ENCODE assay signal across 8 cellular contexts in genomic region chr3:27312044-27312668, GRCh38. TPM values are rescaled to one million over a fixed set of nuclear protein-coding genes. Genes with fewer than 3 reads are reported as not detected.
DNase-seq lines count a peak whose midpoint lies in the region; ATAC-seq, FAIRE-seq and TF ChIP-seq lines count a peak whose summit lies in the region.

No MANE protein-coding gene starts in this region.

- peak; percentile 59 to 84 for DNase-seq in A549 (ENCODE audit: low read depth in 1 of 2, low spot score in 1 of 2)
- DNase-seq in GF-D8 (lab: John Stamatoyannopoulos, UW) = peak; percentile 28
- peak; percentile 74 for DNase-seq in GM23248
- DNase-seq in KBM-7 = peak; percentile 73
- peak; percentile 77 for DNase-seq in RPMI7951 (ENCODE audit: low read depth)
- DNase-seq in mesendoderm = peak; percentile 85
- DNase-seq in activated T-helper 1 cell treated with anti-CD3 and anti-CD28 coated beads, Interleukin-12 subunit alpha, Interleukin-12 subunit beta, Interleukin-2, Interleukin-4 antibody, amounts not matched to agents 30 ng/mL and 10 ng/mL and 1 ng/mL, durations not matched to agents 14 hours and 24 hours and 36 hours (ENCODE audit: low spot score) = no peak

- no peak for TF ChIP-seq EP300 in A549 (IDR thresholded peaks at IDR 0.05)

- H2BK5ac ChIP-seq in mesendoderm (ENCODE audit: low read length) = no peak overlapping the region

- H3K27ac ChIP-seq in A549 (peak overlapping the region; percentile 65 to 77; a peak in 5 of 6 replicates), GM23248 (peak overlapping the region; percentile 84), mesendoderm (ENCODE audit: low read depth, low read length) (no peak overlapping the region)

- no peak overlapping the region for H3K18ac ChIP-seq in mesendoderm (ENCODE audit: low read length)

- H3K4ac ChIP-seq in mesendoderm (ENCODE audit: low read depth, low read length) = no peak overlapping the region

- H3K4me1 ChIP-seq in A549 = peaks cover 24% of the 10 kb centered on the region
- peaks cover 26% of the 10 kb centered on the region for H3K4me1 ChIP-seq in GM23248 (ENCODE audit: insufficient read depth)
- no peaks in the 10 kb centered on the region for H3K4me1 ChIP-seq in mesendoderm (ENCODE audit: control insufficient read depth, low read depth, low read length)

- H3K79me2 ChIP-seq in GM23248 (ENCODE audit: insufficient read depth) (no peaks in the 10 kb centered on the region), mesendoderm (ENCODE audit: control insufficient read depth, insufficient read depth, low read length) (no peaks in the 10 kb centered on the region)

- H3K79me1 ChIP-seq in mesendoderm (ENCODE audit: low read length) = no peaks in the 10 kb centered on the region

- CTCF ChIA-PET in A549 (lab: Yijun Ruan, JAX) = interaction anchor here (0.6 to 3.2 kb wide), 22 partner anchors 13 to 1010 kb away, joined by 3 to 19 read pairs (median 4); partner anchors contain the start of gene SLC4A7

- H4K5ac ChIP-seq in mesendoderm (ENCODE audit: low read length) = no peak overlapping the region

- H3K27me3 Mint-ChIP-seq in activated T-helper 1 cell treated with anti-CD3 and anti-CD28 coated beads, Interleukin-12 subunit alpha, Interleukin-12 subunit beta, Interleukin-2, Interleukin-4 antibody, amounts not matched to agents 30 ng/mL and 10 ng/mL and 1 ng/mL, durations not matched to agents 14 hours and 24 hours and 36 hours (ENCODE audit: insufficient read depth) = peaks cover 13% of the 10 kb centered on the region

- H2BK120ac ChIP-seq in mesendoderm (ENCODE audit: low read depth, low read length) = no peak overlapping the region

- no peak overlapping the region for H3K23ac ChIP-seq in mesendoderm (ENCODE audit: low read length)

- no peak overlapping the region for H2AK5ac ChIP-seq in mesendoderm (ENCODE audit: low read length)

- H2AFZ ChIP-seq in GM23248 = no peak overlapping the region

- no peaks in the 10 kb centered on the region for H3K36me3 Mint-ChIP-seq in activated T-helper 1 cell treated with anti-CD3 and anti-CD28 coated beads, Interleukin-12 subunit alpha, Interleukin-12 subunit beta, Interleukin-2, Interleukin-4 antibody, amounts not matched to agents 30 ng/mL and 10 ng/mL and 1 ng/mL, durations not matched to agents 14 hours and 24 hours and 36 hours (ENCODE audit: low read depth)

- H3K9me2 ChIP-seq in GM23248 (ENCODE audit: insufficient read depth) = no peaks in the 10 kb centered on the region

- peak; percentile 90 to 93 for ATAC-seq in A549

- H2BK15ac ChIP-seq in mesendoderm (replicated peaks; ENCODE audit: low read depth) = no peak overlapping the region

- H3K4me2 ChIP-seq in A549 (peak overlapping the region; percentile 52), GM23248 (ENCODE audit: unreplicated experiment) (peak overlapping the region; percentile 49), mesendoderm (ENCODE audit: low read length) (no peak overlapping the region)

- H4K20me1 ChIP-seq in GM23248 (ENCODE audit: insufficient read depth) = no peaks in the 10 kb centered on the region

- POLR2A ChIA-PET in A549 (lab: Yijun Ruan, JAX) = interaction anchor here (1.0 kb wide), 1 partner anchor 172 kb away, joined by 4 read pairs; the partner anchor contains the start of gene SLC4A7

- no peak overlapping the region for H4K8ac ChIP-seq in mesendoderm (ENCODE audit: low read depth, low read length)

- peak; percentile 88 to 90 for TF ChIP-seq RAD21 in A549 (conservative IDR thresholded peaks at IDR 0.05 in 1 of 2, IDR thresholded peaks at IDR 0.05 in 1 of 2)

- H3K9ac ChIP-seq in GM23248 (peak overlapping the region; percentile 48), mesendoderm (ENCODE audit: low read length) (no peak overlapping the region)

- TF ChIP-seq CTCF in A549 (IDR thresholded peaks at IDR 0.05) = peak; percentile 84

- H3K4me1 Mint-ChIP-seq in activated T-helper 1 cell treated with anti-CD3 and anti-CD28 coated beads, Interleukin-12 subunit alpha, Interleukin-12 subunit beta, Interleukin-2, Interleukin-4 antibody, amounts not matched to agents 30 ng/mL and 10 ng/mL and 1 ng/mL, durations not matched to agents 14 hours and 24 hours and 36 hours (ENCODE audit: low read depth) = no peaks in the 10 kb centered on the region

- peaks cover 32% of the 10 kb centered on the region for H3F3A ChIP-seq in GM23248 (ENCODE audit: insufficient read depth)

- peak; percentile 96 for FAIRE-seq in A549 (lab: Jason Lieb, UNC)
- FAIRE-seq in endometrium (lab: Jason Lieb, UNC) = peak; percentile 88

- 23% methylated on average over 5 of the region's 5 CpGs for WGBS in A549 (ENCODE audit: missing lambda C conversion rate)
- 34% methylated on average over 5 of the region's 5 CpGs for WGBS in GM23248 (ENCODE audit: low coverage in 1 of 2, low lambda C conversion rate in 2 of 2, missing lambda C conversion rate in 2 of 2), 2 experiments
- WGBS in mesendoderm (ENCODE audit: extremely low coverage, insufficient coverage, low lambda C conversion rate) = no CpG with 5 or more reads among the region's 5 CpGs

- H3K27me3 ChIP-seq in GM23248 (replicated peaks; ENCODE audit: insufficient read depth) (no peaks in the 10 kb centered on the region), mesendoderm (ENCODE audit: insufficient read depth, low read length, poor library complexity) (no peaks in the 10 kb centered on the region)

- H3K4me3 ChIP-seq in A549 = no peak overlapping the region
- peak overlapping the region; percentile 31 for H3K4me3 ChIP-seq in GM23248
- no peak overlapping the region for H3K4me3 ChIP-seq in mesendoderm (ENCODE audit: low read length)

- intact Hi-C loops in activated T-helper 1 cell treated with anti-CD3 and anti-CD28 coated beads, Interleukin-12 subunit alpha, Interleukin-12 subunit beta, Interleukin-2, Interleukin-4 antibody, amounts not matched to agents 30 ng/mL and 10 ng/mL and 1 ng/mL, durations not matched to agents 14 hours and 24 hours and 36 hours (cut with micrococcal nuclease) = loop anchor here (1.0 to 5.0 kb wide), 4 partner anchors 45 to 1020 kb away; no protein-coding TSS in a partner anchor

- H3K4me3 Mint-ChIP-seq in activated T-helper 1 cell treated with anti-CD3 and anti-CD28 coated beads, Interleukin-12 subunit alpha, Interleukin-12 subunit beta, Interleukin-2, Interleukin-4 antibody, amounts not matched to agents 30 ng/mL and 10 ng/mL and 1 ng/mL, durations not matched to agents 14 hours and 24 hours and 36 hours = no peak overlapping the region

- TF ChIP-seq POLR2A in A549 (IDR thresholded peaks at IDR 0.05; ENCODE audit: low read length) = no peak

- H3K9me3 ChIP-seq in A549 = peaks cover 11% of the 10 kb centered on the region; the same call in 1 of the 3 replicates
- no peaks in the 10 kb centered on the region for H3K9me3 ChIP-seq in GM23248 (ENCODE audit: low read depth)

- H3K9me3 Mint-ChIP-seq in activated T-helper 1 cell treated with anti-CD3 and anti-CD28 coated beads, Interleukin-12 subunit alpha, Interleukin-12 subunit beta, Interleukin-2, Interleukin-4 antibody, amounts not matched to agents 30 ng/mL and 10 ng/mL and 1 ng/mL, durations not matched to agents 14 hours and 24 hours and 36 hours = no peaks in the 10 kb centered on the region

- no peak overlapping the region for H3K27ac Mint-ChIP-seq in activated T-helper 1 cell treated with anti-CD3 and anti-CD28 coated beads, Interleukin-12 subunit alpha, Interleukin-12 subunit beta, Interleukin-2, Interleukin-4 antibody, amounts not matched to agents 30 ng/mL and 10 ng/mL and 1 ng/mL, durations not matched to agents 14 hours and 24 hours and 36 hours

- no peak overlapping the region for H3K56ac ChIP-seq in mesendoderm (ENCODE audit: low read length)

- in situ Hi-C loops in GM23248 (cut with MboI) (loop anchor here (25.0 kb wide), 2 partner anchors 375 to 1000 kb away; no protein-coding TSS in a partner anchor), KBM-7 (cut with MboI; ENCODE audit: low pct_unique_long_range_greater_than_20kb, low sequenced_read_pairs) (loop anchor here (25.0 kb wide), 1 partner anchor 375 kb away; no protein-coding TSS in a partner anchor)

- peaks cover 21% of the 10 kb centered on the region for H3K36me3 ChIP-seq in GM23248 (ENCODE audit: low read depth)
- H3K36me3 ChIP-seq in mesendoderm (ENCODE audit: control insufficient read depth, insufficient read depth, low read length) = no peaks in the 10 kb centered on the region

TF ChIP-seq in A549, 52 proteins besides CTCF, POLR2A, EP300 and RAD21:
- TF ChIP-seq HDAC2 (IDR thresholded peaks at IDR 0.05) (no peak), SMC3 (IDR thresholded peaks at IDR 0.05) (peak; percentile 81)
TF ChIP-seq in A549: peak in this region for 1.

RNA-seq across cellular contexts. Expression of gene NEK10, which starts 57.0 kb away (rescaled TPM):
- polyA plus RNA-seq in A549 (2011; rRNA removed) = 1.4 and 1.7 TPM in 2 replicates
- polyA plus RNA-seq in A549 (2012; cell fraction: cytosol; rRNA removed) = 0.30 and 0.38 TPM in 2 replicates
- polyA plus RNA-seq in A549 (2012; cell fraction: nucleus; rRNA removed) = 0.26 and 0.55 TPM in 2 replicates
- polyA plus RNA-seq in A549 (2017; fragmentation: RNase III; extraction: RNeasy Plus Mini Kit Qiagen cat#74134 plus additional on column Dnase treatment) = 2.2 to 2.9 TPM (median 2.7 TPM) in 3 replicates
- polyA minus RNA-seq in A549 (2011; rRNA and poly(A)+ RNA removed) = 1.9 and 2.2 TPM in 2 replicates
- total RNA-seq in GM23248 (2014; rRNA removed; shearing (Covaris generic)) = 7.6 and 9.5 TPM in 2 replicates
- polyA plus RNA-seq in GM23248 (2016; fragmentation: Nextera tagmentation; extraction: Ambion mirVana) = 1.7 and 3.2 TPM in 2 replicates
- 1.2 and 1.4 TPM in 2 replicates for total RNA-seq in RPMI7951 (2014; rRNA removed; shearing (Covaris generic))
- 0.21 TPM for polyA plus RNA-seq in mesendoderm (2013, experiment 1 of 2)
- 0.36 TPM for polyA plus RNA-seq in mesendoderm (2013, experiment 2 of 2)
- 0.54 and 0.57 TPM in 2 replicates for total RNA-seq in activated T-helper 1 cell treated with anti-CD3 and anti-CD28 coated beads, Interleukin-12 subunit alpha, Interleukin-12 subunit beta, Interleukin-2, Interleukin-4 antibody, amounts not matched to agents 30 ng/mL and 10 ng/mL and 1 ng/mL, durations not matched to agents 14 hours and 24 hours and 36 hours
